Comparison of ENCODE assay signal across 2 cellular contexts in the genomic region with DNA sequence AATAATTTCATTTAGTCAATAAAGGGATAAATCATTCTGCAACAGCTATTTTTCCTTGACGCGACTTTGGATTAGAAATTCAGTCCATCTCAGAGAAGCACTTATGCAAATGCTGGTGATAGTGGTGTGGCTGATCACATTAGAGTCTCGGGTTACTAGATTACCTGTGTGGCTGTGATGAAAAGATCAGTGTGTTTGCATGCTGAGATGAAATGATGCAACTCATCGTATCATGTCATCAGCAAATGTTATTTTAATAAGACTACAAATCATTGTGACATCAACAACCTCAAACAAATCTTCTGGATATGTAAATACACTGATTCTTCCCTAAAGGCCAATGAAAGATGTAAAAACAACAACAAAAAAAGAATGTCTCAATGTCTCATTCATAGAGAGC.
A peak's percentile ranks its signal among the peaks of the same experiment; 100 is the strongest.
TF ChIP-seq lines count a peak whose summit lies in the region.

No MANE protein-coding gene starts in this region.

TF ChIP-seq in GM23338, 12 proteins besides CTCF, POLR2A, EP300 and RAD21 (continues in another document):
- no peak for TF ChIP-seq EZH2 (IDR thresholded peaks at IDR 0.05; ENCODE audit: low read depth, unreplicated experiment)
- no peak for TF ChIP-seq CREB1 (CRISPR knock-in tag; IDR thresholded peaks at IDR 0.05; ENCODE audit: low read depth)
- TF ChIP-seq, protein P1, sequence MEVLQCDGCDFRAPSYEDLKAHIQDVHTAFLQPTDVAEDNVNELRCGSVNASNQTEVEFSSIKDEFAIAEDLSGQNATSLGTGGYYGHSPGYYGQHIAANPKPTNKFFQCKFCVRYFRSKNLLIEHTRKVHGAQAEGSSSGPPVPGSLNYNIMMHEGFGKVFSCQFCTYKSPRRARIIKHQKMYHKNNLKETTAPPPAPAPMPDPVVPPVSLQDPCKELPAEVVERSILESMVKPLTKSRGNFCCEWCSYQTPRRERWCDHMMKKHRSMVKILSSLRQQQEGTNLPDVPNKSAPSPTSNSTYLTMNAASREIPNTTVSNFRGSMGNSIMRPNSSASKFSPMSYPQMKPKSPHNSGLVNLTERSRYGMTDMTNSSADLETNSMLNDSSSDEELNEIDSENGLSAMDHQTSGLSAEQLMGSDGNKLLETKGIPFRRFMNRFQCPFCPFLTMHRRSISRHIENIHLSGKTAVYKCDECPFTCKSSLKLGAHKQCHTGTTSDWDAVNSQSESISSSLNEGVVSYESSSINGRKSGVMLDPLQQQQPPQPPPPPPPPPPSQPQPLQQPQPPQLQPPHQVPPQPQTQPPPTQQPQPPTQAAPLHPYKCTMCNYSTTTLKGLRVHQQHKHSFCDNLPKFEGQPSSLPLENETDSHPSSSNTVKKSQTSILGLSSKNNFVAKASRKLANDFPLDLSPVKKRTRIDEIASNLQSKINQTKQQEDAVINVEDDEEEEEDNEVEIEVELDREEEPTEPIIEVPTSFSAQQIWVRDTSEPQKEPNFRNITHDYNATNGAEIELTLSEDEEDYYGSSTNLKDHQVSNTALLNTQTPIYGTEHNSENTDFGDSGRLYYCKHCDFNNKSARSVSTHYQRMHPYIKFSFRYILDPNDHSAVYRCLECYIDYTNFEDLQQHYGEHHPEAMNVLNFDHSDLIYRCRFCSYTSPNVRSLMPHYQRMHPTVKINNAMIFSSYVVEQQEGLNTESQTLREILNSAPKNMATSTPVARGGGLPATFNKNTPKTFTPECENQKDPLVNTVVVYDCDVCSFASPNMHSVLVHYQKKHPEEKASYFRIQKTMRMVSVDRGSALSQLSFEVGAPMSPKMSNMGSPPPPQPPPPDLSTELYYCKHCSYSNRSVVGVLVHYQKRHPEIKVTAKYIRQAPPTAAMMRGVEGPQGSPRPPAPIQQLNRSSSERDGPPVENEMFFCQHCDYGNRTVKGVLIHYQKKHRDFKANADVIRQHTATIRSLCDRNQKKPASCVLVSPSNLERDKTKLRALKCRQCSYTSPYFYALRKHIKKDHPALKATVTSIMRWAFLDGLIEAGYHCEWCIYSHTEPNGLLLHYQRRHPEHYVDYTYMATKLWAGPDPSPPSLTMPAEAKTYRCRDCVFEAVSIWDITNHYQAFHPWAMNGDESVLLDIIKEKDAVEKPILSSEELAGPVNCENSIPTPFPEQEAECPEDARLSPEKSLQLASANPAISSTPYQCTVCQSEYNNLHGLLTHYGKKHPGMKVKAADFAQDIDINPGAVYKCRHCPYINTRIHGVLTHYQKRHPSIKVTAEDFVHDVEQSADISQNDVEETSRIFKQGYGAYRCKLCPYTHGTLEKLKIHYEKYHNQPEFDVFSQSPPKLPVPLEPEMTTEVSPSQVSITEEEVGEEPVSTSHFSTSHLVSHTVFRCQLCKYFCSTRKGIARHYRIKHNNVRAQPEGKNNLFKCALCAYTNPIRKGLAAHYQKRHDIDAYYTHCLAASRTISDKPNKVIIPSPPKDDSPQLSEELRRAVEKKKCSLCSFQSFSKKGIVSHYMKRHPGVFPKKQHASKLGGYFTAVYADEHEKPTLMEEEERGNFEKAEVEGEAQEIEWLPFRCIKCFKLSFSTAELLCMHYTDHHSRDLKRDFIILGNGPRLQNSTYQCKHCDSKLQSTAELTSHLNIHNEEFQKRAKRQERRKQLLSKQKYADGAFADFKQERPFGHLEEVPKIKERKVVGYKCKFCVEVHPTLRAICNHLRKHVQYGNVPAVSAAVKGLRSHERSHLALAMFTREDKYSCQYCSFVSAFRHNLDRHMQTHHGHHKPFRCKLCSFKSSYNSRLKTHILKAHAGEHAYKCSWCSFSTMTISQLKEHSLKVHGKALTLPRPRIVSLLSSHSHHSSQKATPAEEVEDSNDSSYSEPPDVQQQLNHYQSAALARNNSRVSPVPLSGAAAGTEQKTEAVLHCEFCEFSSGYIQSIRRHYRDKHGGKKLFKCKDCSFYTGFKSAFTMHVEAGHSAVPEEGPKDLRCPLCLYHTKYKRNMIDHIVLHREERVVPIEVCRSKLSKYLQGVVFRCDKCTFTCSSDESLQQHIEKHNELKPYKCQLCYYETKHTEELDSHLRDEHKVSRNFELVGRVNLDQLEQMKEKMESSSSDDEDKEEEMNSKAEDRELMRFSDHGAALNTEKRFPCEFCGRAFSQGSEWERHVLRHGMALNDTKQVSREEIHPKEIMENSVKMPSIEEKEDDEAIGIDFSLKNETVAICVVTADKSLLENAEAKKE (CRISPR knock-in tag; IDR thresholded peaks at IDR 0.05) = no peak
- no peak for TF ChIP-seq ZNF114 (CRISPR knock-in tag; IDR thresholded peaks at IDR 0.05)
- TF ChIP-seq STAT1 (IDR thresholded peaks at IDR 0.05; ENCODE audit: unreplicated experiment) = no peak
- no peak for TF ChIP-seq JUNB (IDR thresholded peaks at IDR 0.05; ENCODE audit: unreplicated experiment)
- no peak for TF ChIP-seq REST (IDR thresholded peaks at IDR 0.05; ENCODE audit: unreplicated experiment)
- TF ChIP-seq POLR2AphosphoS5 (IDR thresholded peaks at IDR 0.05; ENCODE audit: low read depth) = no peak
- no peak for TF ChIP-seq EZH2phosphoT487 (IDR thresholded peaks at IDR 0.05; ENCODE audit: unreplicated experiment)
- no peak for TF ChIP-seq NANOG (IDR thresholded peaks at IDR 0.05; ENCODE audit: borderline replicate concordance)
- TF ChIP-seq ZNF331 (CRISPR knock-in tag; IDR thresholded peaks at IDR 0.05; ENCODE audit: low read depth) = no peak

TF ChIP-seq in IMR-90, 13 proteins besides CTCF, POLR2A, EP300 and RAD21:
- TF ChIP-seq CEBPB (IDR thresholded peaks at IDR 0.05; ENCODE audit: low read depth, low read length) (peak; percentile 14; the same call in 1 of the 2 replicates), ELK1 (IDR thresholded peaks at IDR 0.05; ENCODE audit: borderline replicate concordance, low read depth, low read length) (no peak)
